9 cellular contexts compared by ENCODE assay signal in the genomic region with DNA sequence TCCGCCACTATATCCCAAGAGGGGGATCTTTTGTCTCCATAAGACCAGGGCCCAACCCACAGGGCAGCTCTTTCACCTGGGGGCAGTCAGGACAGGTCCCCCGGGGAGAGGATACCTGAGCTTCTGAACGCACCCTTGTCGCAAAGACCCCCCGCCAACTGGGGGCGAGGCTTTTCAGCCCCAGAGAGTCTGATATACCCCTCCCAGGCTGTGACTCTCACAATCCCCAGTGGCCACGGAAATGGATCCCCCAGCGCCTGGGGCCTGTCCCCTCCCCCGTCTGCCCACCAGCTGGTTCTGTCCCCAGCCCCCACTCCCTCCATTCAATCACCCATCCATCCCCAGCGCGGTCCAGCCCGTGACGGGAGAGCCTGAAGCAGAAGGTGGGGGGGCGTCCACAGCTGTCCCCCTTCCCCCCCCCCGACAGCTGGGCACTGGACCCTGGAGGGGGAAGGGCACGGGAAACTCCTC. TPM values are rescaled to one million over a fixed set of nuclear protein-coding genes. Genes with fewer than 3 reads are reported as not detected.
A peak's percentile ranks its signal among the peaks of the same experiment; 100 is the strongest.
DNase-seq lines count a peak whose midpoint lies in the region; ATAC-seq and TF ChIP-seq lines count a peak whose summit lies in the region.
"Had no signal": no experiment of that assay in that cellular context is flagged by ENCODE, and none has a peak within 500 bp of the region (broad histone marks: within the 10 kb centered on the region; RNA-seq: fewer than 3 reads in every experiment).

No MANE protein-coding gene starts in this region.

- TF ChIP-seq CTCF in breast epithelium (IDR thresholded peaks at IDR 0.05) (no peak), lower leg skin (IDR thresholded peaks at IDR 0.05) (no peak)

- intact Hi-C loops in breast epithelium (cut with DNase I; ENCODE audit: low total_unique reads) (no loop called here), lower leg skin (cut with DNase I; ENCODE audit: low total_unique reads) (no loop called here), posterior cingulate gyrus (cut with DNase I) (no loop called here)

- 31 to 36% methylated on average over 16 of the region's 16 CpGs for WGBS in lower leg skin, 2 donors
- WGBS in thymus, result 48% methylated on average over 16 of the region's 16 CpGs

- H3K27me3 ChIP-seq in breast epithelium (no peaks in the 10 kb centered on the region), thymus (ENCODE audit: control insufficient read depth, insufficient read depth) (peaks cover 23% of the 10 kb centered on the region)

- peaks cover 0 to 5% of the 10 kb centered on the region in 2 donors for H3K4me1 ChIP-seq in breast epithelium
- H3K4me1 ChIP-seq in thymus (ENCODE audit: control insufficient read depth, insufficient read depth, low read length), result no peaks in the 10 kb centered on the region

- H3K36me3 ChIP-seq in breast epithelium, result no peaks in the 10 kb centered on the region
- H3K36me3 ChIP-seq in thymus (ENCODE audit: control insufficient read depth, insufficient read depth), result no peaks in the 10 kb centered on the region

- TF ChIP-seq POLR2A in breast epithelium (IDR thresholded peaks at IDR 0.05) (no peak), lower leg skin (IDR thresholded peaks at IDR 0.05) (no peak)

- ATAC-seq in GM18861 (IDR thresholded peaks at IDR 0.05; ENCODE audit: unreplicated experiment), result no peak

- H3K4me3 ChIP-seq in breast epithelium (peak overlapping the region; percentile 92 to 100 (median 96)), lower leg skin (ENCODE audit: low read depth, poor library complexity, severe bottlenecking) (peak overlapping the region; percentile 82), thymus (ENCODE audit: low read length) (peak overlapping the region; percentile 71)

- DNase-seq in NCI-H82 (lab: John Stamatoyannopoulos, UW) (peak; percentile 29), NCI-H82 treated with DMSO at 0.1 percent for 48 hours (lab: John Stamatoyannopoulos, UW; ENCODE audit: unreplicated experiment) (no peak), breast epithelium (ENCODE audit: low spot score in 2 of 2) (no peak), lower leg skin (ENCODE audit: low spot score in 2 of 2) (no peak), posterior cingulate gyrus (no peak)
- no peak for DNase-seq in activated effector memory CD4-positive, alpha-beta T cell treated with Interleukin-2 at 50 U/mL for 16 hours

- H3K27ac ChIP-seq in breast epithelium (peak overlapping the region; percentile 85 to 95), thymus (ENCODE audit: low read depth) (no peak overlapping the region)
- H3K27ac ChIP-seq: HL-60 had no signal

- H3K9me3 ChIP-seq in breast epithelium, result no peaks in the 10 kb centered on the region
- H3K9me3 ChIP-seq in thymus (ENCODE audit: control insufficient read depth), result no peaks in the 10 kb centered on the region

RNA-seq across cellular contexts. Expression of a gene that starts 0.9 kb away (rescaled TPM):
- total RNA-seq in breast epithelium (10 to 100 TPM; 20.9 to 59.3 (median 49.6) TPM), lower leg skin (100 to 1,000 TPM in 1 of 4 donors, 10 to 100 TPM in 3; 63.4 to 102 (median 65.6) TPM)
- polyA plus RNA-seq in thymus, result 20.8 TPM

RNA-seq across cellular contexts. Expression of a gene that starts 22.0 kb away (rescaled TPM):
- 10 to 100 TPM in 1 of 3 donors, under 1 TPM in 1, not detected in 1; 0.44 to 17.9 TPM for total RNA-seq in breast epithelium
- not detected for total RNA-seq in lower leg skin
- 0.16 TPM for polyA plus RNA-seq in thymus

RNA-seq across cellular contexts. Expression of a gene that starts 34.5 kb away (rescaled TPM):
- total RNA-seq in breast epithelium, result not detected
- not detected for total RNA-seq in lower leg skin
- polyA plus RNA-seq in thymus, result not detected
